ENCODE assay signal across 8 cellular contexts in genomic region chr12:56188786-56189335, GRCh38. TPM values are rescaled to one million over a fixed set of nuclear protein-coding genes. Genes with fewer than 3 reads are reported as not detected.
DNase-seq lines count a peak whose midpoint lies in the region; ATAC-seq, FAIRE-seq and TF ChIP-seq lines count a peak whose summit lies in the region.

No MANE protein-coding gene starts in this region.

- H3K79me2 ChIP-seq in HCT116 (ENCODE audit: insufficient read depth, low read length): peaks cover 37% of the 10 kb centered on the region

- CTCF ChIA-PET in Calu3 (lab: Charles Lee): interaction anchor here (0.6 to 3.8 kb wide), 19 partner anchors 13 to 1862 kb away, joined by 3 to 53 read pairs (median 7); partner anchors contain the start of genes COQ10A, ESYT1, MYL6 and PA2G4
- CTCF ChIA-PET in HCT116 (lab: Charles Lee): interaction anchor here (0.6 to 3.3 kb wide), 22 partner anchors 8 to 460 kb away, joined by 3 to 29 read pairs (median 4); partner anchors contain the start of genes ANKRD52, CD63, ESYT1 and RNF41
- CTCF ChIA-PET in naive thymus-derived CD4-positive, alpha-beta T cell (lab: Charles Lee): interaction anchor here (0.6 to 8.1 kb wide), 20 partner anchors 14 to 450 kb away, joined by 3 to 193 read pairs (median 5); partner anchors contain the start of genes ANKRD52, COQ10A, ESYT1 and MYL6B

- no peak for FAIRE-seq in urothelium cell line (lab: Jason Lieb, UNC)

- H3K27me3 Mint-ChIP-seq in Calu3 (ENCODE audit: unreplicated experiment) (no peaks in the 10 kb centered on the region), T-helper 17 cell (peaks cover 4% of the 10 kb centered on the region)
- peaks cover 0 to 4% (median 0%) of the 10 kb centered on the region in 5 donors for H3K27me3 Mint-ChIP-seq in naive thymus-derived CD4-positive, alpha-beta T cell

- TF ChIP-seq CTCF in Calu3 (IDR thresholded peaks at IDR 0.05; ENCODE audit: unreplicated experiment) (no peak), HCT116 (IDR thresholded peaks at IDR 0.05 in 2 of 3, conservative IDR thresholded peaks at IDR 0.05 in 1 of 3; ENCODE audit: borderline replicate concordance in 1 of 3, insufficient read depth in 1 of 3, low read depth in 2 of 3, low read length in 2 of 3) (no peak), epithelial cell of esophagus (IDR thresholded peaks at IDR 0.05; ENCODE audit: insufficient read depth, low read depth, low read length, missing control alignments) (no peak)

- DNase-seq in Calu3 (no peak), HCT116 (ENCODE audit: low read depth, low spot score) (no peak), T-helper 17 cell (peak in 1 of 3 donors; percentile 10), epithelial cell of esophagus (ENCODE audit: low read depth) (no peak), urothelium cell line (ENCODE audit: low spot score) (no peak), superior temporal gyrus (ENCODE audit: extremely low spot score) (no peak)
- peak in 6 of 9 donors; percentile 15 to 43 (median 34) for DNase-seq in naive thymus-derived CD4-positive, alpha-beta T cell

- H2AFZ ChIP-seq in HCT116 (ENCODE audit: low read depth, low read length, poor library complexity, severe bottlenecking): no peak overlapping the region

- POLR2A ChIA-PET in HCT116 (lab: Charles Lee): interaction anchor here (0.6 to 2.7 kb wide), 10 partner anchors 33 to 457 kb away, joined by 3 to 17 read pairs (median 4); partner anchors contain the start of genes ATP5F1B, ESYT1, RNF41 and ZC3H10
- POLR2A ChIA-PET in naive thymus-derived CD4-positive, alpha-beta T cell (lab: Charles Lee): interaction anchor here (0.6 to 12.4 kb wide), 34 partner anchors 8 to 450 kb away, joined by 3 to 192 read pairs (median 6); partner anchors contain the start of genes ANKRD52, CNPY2, ESYT1 and MYL6

- no peaks in the 10 kb centered on the region for H3K27me3 ChIP-seq in HCT116 (ENCODE audit: insufficient read depth, low read length)
- H3K27me3 ChIP-seq in naive thymus-derived CD4-positive, alpha-beta T cell (ENCODE audit: control insufficient read depth in 2 of 2, insufficient read depth in 2 of 2, low read length in 2 of 2): no peaks in the 10 kb centered on the region

- H3K9me3 ChIP-seq in HCT116 (ENCODE audit: control insufficient read depth in 1 of 2, insufficient read depth in 1 of 2, low read depth in 1 of 2, low read length in 2 of 2): no peaks in the 10 kb centered on the region
- no peaks in the 10 kb centered on the region for H3K9me3 ChIP-seq in T-helper 17 cell (ENCODE audit: control insufficient read depth, low read length, poor library complexity, severe bottlenecking)
- H3K9me3 ChIP-seq in naive thymus-derived CD4-positive, alpha-beta T cell (ENCODE audit: control insufficient read depth in 2 of 3, low read length in 3 of 3): no peaks in the 10 kb centered on the region

- H3K4me3 ChIP-seq in HCT116 (replicated peaks in 1 of 2; ENCODE audit: low read depth in 1 of 2, low read length in 2 of 2) (peak overlapping the region; percentile 86 to 88), epithelial cell of esophagus (ENCODE audit: low read length) (peak overlapping the region; percentile 84)
- H3K4me3 ChIP-seq in naive thymus-derived CD4-positive, alpha-beta T cell (ENCODE audit: low read length): peak overlapping the region; percentile 62

- ATAC-seq in HCT116 (peak; percentile 32), T-helper 17 cell (peak; percentile 6), GM21360 (IDR thresholded peaks at IDR 0.05; ENCODE audit: unreplicated experiment) (no peak)
- no peak for ATAC-seq in naive thymus-derived CD4-positive, alpha-beta T cell

- peak overlapping the region; percentile 84 for H3K27ac ChIP-seq in HCT116 (ENCODE audit: low read depth, low read length)
- peak overlapping the region; percentile 83 for H3K27ac ChIP-seq in naive thymus-derived CD4-positive, alpha-beta T cell (ENCODE audit: low read depth, low read length)

- H3K4me3 Mint-ChIP-seq in Calu3 (ENCODE audit: low read depth, unreplicated experiment): peak overlapping the region; percentile 89
- peak overlapping the region; percentile 99 for H3K4me3 Mint-ChIP-seq in T-helper 17 cell
- peak overlapping the region; percentile 76 to 97 (median 93) for H3K4me3 Mint-ChIP-seq in naive thymus-derived CD4-positive, alpha-beta T cell

- H3K9ac ChIP-seq in HCT116 (ENCODE audit: low read length): peak overlapping the region; percentile 87

- no peaks in the 10 kb centered on the region for H3K9me2 ChIP-seq in HCT116 (ENCODE audit: insufficient read depth)

- peaks cover 41% of the 10 kb centered on the region for H3K4me1 Mint-ChIP-seq in Calu3 (ENCODE audit: low read depth, unreplicated experiment)
- H3K4me1 Mint-ChIP-seq in T-helper 17 cell: peaks cover 46% of the 10 kb centered on the region
- H3K4me1 Mint-ChIP-seq in naive thymus-derived CD4-positive, alpha-beta T cell: peaks cover 37 to 55% (median 46%) of the 10 kb centered on the region in 7 donors

- peak overlapping the region; percentile 90 for H3K4me2 ChIP-seq in HCT116 (ENCODE audit: low read length)

- no peaks in the 10 kb centered on the region for H4K20me1 ChIP-seq in HCT116 (ENCODE audit: insufficient read depth)

- no peaks in the 10 kb centered on the region for H3K9me3 Mint-ChIP-seq in Calu3 (ENCODE audit: low read depth, unreplicated experiment)
- peaks cover 0 to 8% (median 0%) of the 10 kb centered on the region in 11 donors for H3K9me3 Mint-ChIP-seq in naive thymus-derived CD4-positive, alpha-beta T cell

- TF ChIP-seq RAD21 in HCT116 (IDR thresholded peaks at IDR 0.05; ENCODE audit: low read depth): no peak

- RAD21 ChIA-PET in HCT116 (lab: Charles Lee; ENCODE audit: low non-redundant PET in 1 of 2, low total read pairs in 2 of 2, uncharacterized antibody in 2 of 2, unreplicated experiment in 2 of 2): interaction anchor here (0.9 to 1.2 kb wide), 2 partner anchors 61 to 71 kb away, joined by 4 to 6 read pairs; partner anchors contain the start of genes ESYT1 (in 1 of the 2) and ZC3H10 (in 1 of the 2)

- peaks cover 55% of the 10 kb centered on the region for H3K36me3 Mint-ChIP-seq in Calu3 (ENCODE audit: insufficient read depth, unreplicated experiment)
- H3K36me3 Mint-ChIP-seq in T-helper 17 cell (ENCODE audit: low read depth): peaks cover 8% of the 10 kb centered on the region
- H3K36me3 Mint-ChIP-seq in naive thymus-derived CD4-positive, alpha-beta T cell: peaks cover 0 to 16% (median 11%) of the 10 kb centered on the region in 5 donors

- peak overlapping the region; percentile 88 for H3K27ac Mint-ChIP-seq in Calu3 (ENCODE audit: unreplicated experiment)
- peak overlapping the region; percentile 95 for H3K27ac Mint-ChIP-seq in T-helper 17 cell
- peak overlapping the region; percentile 77 to 98 (median 95) for H3K27ac Mint-ChIP-seq in naive thymus-derived CD4-positive, alpha-beta T cell

- no peak for TF ChIP-seq POLR2A in HCT116 (IDR thresholded peaks at IDR 0.05; ENCODE audit: borderline replicate concordance, extremely low read depth, insufficient read depth, insufficient read length)

- H3K4me1 ChIP-seq in HCT116 (ENCODE audit: control insufficient read depth in 1 of 2, insufficient read depth in 2 of 2, low read length in 2 of 2): peaks cover 17 to 27% of the 10 kb centered on the region in 2 experiments
- peaks cover 9 to 19% of the 10 kb centered on the region in 2 donors for H3K4me1 ChIP-seq in naive thymus-derived CD4-positive, alpha-beta T cell (ENCODE audit: control insufficient read depth in 2 of 2, insufficient read depth in 2 of 2, low read length in 2 of 2)

- H3K36me3 ChIP-seq in HCT116 (ENCODE audit: control insufficient read depth in 1 of 2, insufficient read depth in 2 of 2, low read length in 2 of 2): peaks cover 14 to 23% of the 10 kb centered on the region in 2 experiments; a peak in 3 of 4 replicates
- peaks cover 5 to 27% (median 15%) of the 10 kb centered on the region in 3 experiments for H3K36me3 ChIP-seq in naive thymus-derived CD4-positive, alpha-beta T cell (ENCODE audit: control insufficient read depth in 2 of 3, insufficient read depth in 3 of 3, low read length in 3 of 3)

- BruUV-seq in Calu3 (replicated peaks; lab: Mats Ljungman, UMichigan) (no TSS peak), HCT116 (replicated peaks; lab: Mats Ljungman, UMichigan) (no TSS peak)

- intact Hi-C loops in Calu3 (cut with micrococcal nuclease; ENCODE audit: unreplicated experiment): loop anchor here (2.0 to 10.0 kb wide), 2 partner anchors 70 to 144 kb away; partner anchors contain the start of genes RPS26 and ZC3H10
- intact Hi-C loops in HCT116 (cut with micrococcal nuclease): loop anchor here (1.0 kb wide), 2 partner anchors 70 to 142 kb away; no protein-coding TSS in a partner anchor
- intact Hi-C loops in naive thymus-derived CD4-positive, alpha-beta T cell (cut with micrococcal nuclease): loop anchor here (1.0 to 10.0 kb wide), 12 partner anchors 30 to 454 kb away; partner anchors contain the start of genes MYL6 (in 2 of the 2), ZC3H10 (in 2 of the 2), CS (in 1 of the 2) and MYL6B (in 1 of the 2)

TF ChIP-seq in HCT116, 20 proteins besides CTCF, POLR2A, EP300 and RAD21 (continues in another document):
- no peak for TF ChIP-seq SIN3A (IDR thresholded peaks at IDR 0.05; ENCODE audit: low read depth)

RNA-seq across cellular contexts. Expression of gene SMARCC2, which starts 0.4 kb away (rescaled TPM):
- total RNA-seq in Calu3 (2022) (143 and 150 TPM in 2 replicates), HCT116 (2021; ENCODE audit: unreplicated experiment) (99.7 TPM), T-helper 17 cell (100 to 1,000 TPM; 130 to 138 TPM)
- 46.0 and 55.3 TPM in 2 replicates for polyA plus RNA-seq in HCT116 (2012)
- total RNA-seq in naive thymus-derived CD4-positive, alpha-beta T cell: 100 to 1,000 TPM; 118 to 187 (median 149) TPM
- 10 to 100 TPM; 64.6 to 88.9 TPM for polyA plus RNA-seq in naive thymus-derived CD4-positive, alpha-beta T cell

RNA-seq across cellular contexts. Expression of gene MYL6, which starts 30.7 kb away (rescaled TPM):
- total RNA-seq in Calu3 (2022): 1,037 and 1,130 TPM in 2 replicates
- 554 TPM for total RNA-seq in HCT116 (2021; ENCODE audit: unreplicated experiment)
- polyA plus RNA-seq in HCT116 (2012): 910 and 946 TPM in 2 replicates
- total RNA-seq in T-helper 17 cell: 100 to 1,000 TPM; 741 to 784 TPM
- 1,000 to 10,000 TPM in 1 of 5 experiments, 100 to 1,000 TPM in 4; 428 to 1,509 (median 467) TPM for total RNA-seq in naive thymus-derived CD4-positive, alpha-beta T cell
- polyA plus RNA-seq in naive thymus-derived CD4-positive, alpha-beta T cell: 1,000 to 10,000 TPM; 1,845 to 2,144 TPM

RNA-seq across cellular contexts. Expression of gene RNF41, which starts 32.9 kb away (rescaled TPM):
- total RNA-seq in Calu3 (2022) (42.6 and 43.9 TPM in 2 replicates), HCT116 (2021; ENCODE audit: unreplicated experiment) (40.6 TPM), T-helper 17 cell (10 to 100 TPM; 35.5 to 37.4 TPM)
- 41.7 and 52.7 TPM in 2 replicates for polyA plus RNA-seq in HCT116 (2012)
- 10 to 100 TPM; 31.4 to 44.9 (median 43.1) TPM for total RNA-seq in naive thymus-derived CD4-positive, alpha-beta T cell
- 10 to 100 TPM; 29.4 to 45.8 TPM for polyA plus RNA-seq in naive thymus-derived CD4-positive, alpha-beta T cell

RNA-seq across cellular contexts. Expression of gene NABP2, which starts 35.3 kb away (rescaled TPM):
- total RNA-seq in Calu3 (2022): 55.5 and 63.3 TPM in 2 replicates
- 52.9 TPM for total RNA-seq in HCT116 (2021; ENCODE audit: unreplicated experiment)
- polyA plus RNA-seq in HCT116 (2012): 44.3 and 52.3 TPM in 2 replicates
- total RNA-seq in T-helper 17 cell: 10 to 100 TPM; 12.5 to 19.4 TPM
- total RNA-seq in naive thymus-derived CD4-positive, alpha-beta T cell: 10 to 100 TPM in 3 of 5 experiments, 1 to 10 TPM in 2; 9.2 to 61.2 (median 11.8) TPM
- 1 to 10 TPM; 1.0 to 1.6 TPM for polyA plus RNA-seq in naive thymus-derived CD4-positive, alpha-beta T cell

RNA-seq across cellular contexts. Expression of gene MYL6B, which starts 36.5 kb away (rescaled TPM):
- total RNA-seq in Calu3 (2022) (52.4 and 53.7 TPM in 2 replicates), HCT116 (2021; ENCODE audit: unreplicated experiment) (94.3 TPM), T-helper 17 cell (1 to 10 TPM; 5.4 to 9.0 TPM)
- 92.6 and 103 TPM in 2 replicates for polyA plus RNA-seq in HCT116 (2012)
- 10 to 100 TPM in 2 of 5 experiments, 1 to 10 TPM in 3; 3.7 to 60.3 (median 8.9) TPM for total RNA-seq in naive thymus-derived CD4-positive, alpha-beta T cell
- 1 to 10 TPM; 5.6 to 6.7 TPM for polyA plus RNA-seq in naive thymus-derived CD4-positive, alpha-beta T cell

Comparison
In these comparisons a context has a peak if more than half of its experiments do, and no peak if none do; other contexts are left out.
1. DNase-seq: peak in naive thymus-derived CD4-positive, alpha-beta T cell (6 of 9); none in Calu3 (single experiment), HCT116 (single experiment), epithelial cell of esophagus (single experiment), urothelium cell line (single experiment) and superior temporal gyrus (single experiment).
2. ATAC-seq: peak in HCT116 (single experiment) and T-helper 17 cell (single experiment); none in naive thymus-derived CD4-positive, alpha-beta T cell (single experiment) and GM21360 (single experiment).
3. Peak in every context shown above with its lines, with median percentiles within 50 percentile points of each other: H3K27ac Mint-ChIP-seq, H3K4me3 Mint-ChIP-seq and H3K4me3 ChIP-seq.